In genomic region chr11:15650105-15650938, GRCh38 we compare ENCODE assay signal across 1 cellular context.
TF ChIP-seq lines count a peak whose summit lies in the region.

No MANE protein-coding gene starts in this region.

TF ChIP-seq in HepG2, 621 proteins besides CTCF, POLR2A, EP300 and RAD21 (continued from another document and continues in another):
- TF ChIP-seq ZNF318 (CRISPR knock-in tag; IDR thresholded peaks at IDR 0.05) (no peak), ZNF530 (CRISPR knock-in tag; IDR thresholded peaks at IDR 0.05; ENCODE audit: low read depth) (no peak), ZNF772 (CRISPR knock-in tag; IDR thresholded peaks at IDR 0.05) (peak; percentile 72; the same call in 1 of the 2 replicates), MXD1 (CRISPR knock-in tag; IDR thresholded peaks at IDR 0.05) (peak; percentile 62; the same call in 1 of the 2 replicates), ZNF576 (CRISPR knock-in tag; IDR thresholded peaks at IDR 0.05) (no peak), ZNF780A (CRISPR knock-in tag; IDR thresholded peaks at IDR 0.05) (no peak), ZNF781 (CRISPR knock-in tag; IDR thresholded peaks at IDR 0.05; ENCODE audit: borderline replicate concordance, not compliant biosample characterization) (no peak), PLRG1 (conservative IDR thresholded peaks at IDR 0.05) (no peak), ZNF850 (CRISPR knock-in tag; conservative IDR thresholded peaks at IDR 0.05) (no peak), ATAD3A (CRISPR knock-in tag; IDR thresholded peaks at IDR 0.05) (no peak), ZNF414 (CRISPR knock-in tag; IDR thresholded peaks at IDR 0.05) (peak; percentile 94), ZNF569 (CRISPR knock-in tag; IDR thresholded peaks at IDR 0.05; ENCODE audit: borderline replicate concordance) (no peak), SRY (CRISPR knock-in tag; IDR thresholded peaks at IDR 0.05) (peak; percentile 66; the same call in 1 of the 2 replicates), ISL2 (CRISPR knock-in tag; IDR thresholded peaks at IDR 0.05) (peak; percentile 66), ZNF121 (CRISPR knock-in tag; IDR thresholded peaks at IDR 0.05) (no peak), GATAD1 (CRISPR knock-in tag; IDR thresholded peaks at IDR 0.05) (peak; percentile 57; the same call in 1 of the 2 replicates), NR0B2 (CRISPR knock-in tag; IDR thresholded peaks at IDR 0.05) (no peak), ZBTB49 (CRISPR knock-in tag; IDR thresholded peaks at IDR 0.05; ENCODE audit: borderline replicate concordance) (no peak), NR2F6 (IDR thresholded peaks at IDR 0.05) (no peak), NR2F6 (CRISPR knock-in tag; IDR thresholded peaks at IDR 0.05) (peak; percentile 65; the same call in 1 of the 2 replicates), TOPORS (CRISPR knock-in tag; IDR thresholded peaks at IDR 0.05) (peak; percentile 78), ASH2L (IDR thresholded peaks at IDR 0.05; ENCODE audit: insufficient read length, low read depth, low read length) (no peak), ZNF740 (CRISPR knock-in tag; IDR thresholded peaks at IDR 0.05) (no peak), ZMYM4 (CRISPR knock-in tag; IDR thresholded peaks at IDR 0.05) (peak; percentile 93), ISX (CRISPR knock-in tag; conservative IDR thresholded peaks at IDR 0.05) (no peak), ZSCAN9 (CRISPR knock-in tag; IDR thresholded peaks at IDR 0.05; ENCODE audit: borderline replicate concordance) (no peak), TERF1 (CRISPR knock-in tag; IDR thresholded peaks at IDR 0.05) (no peak), NRL (CRISPR knock-in tag; IDR thresholded peaks at IDR 0.05; ENCODE audit: borderline replicate concordance) (peak; percentile 93), ETV5 (CRISPR knock-in tag; IDR thresholded peaks at IDR 0.05; ENCODE audit: borderline replicate concordance) (peak; percentile 32; the same call in 1 of the 2 replicates), FUBP1 (CRISPR knock-in tag; IDR thresholded peaks at IDR 0.05; ENCODE audit: borderline replicate concordance) (no peak), TCF7L2 (IDR thresholded peaks at IDR 0.05; ENCODE audit: low read depth, low read length) (no peak), AHR (CRISPR knock-in tag; IDR thresholded peaks at IDR 0.05) (peak; percentile 65; the same call in 1 of the 2 replicates), ONECUT2 (CRISPR knock-in tag; IDR thresholded peaks at IDR 0.05) (0 out of 2 replicates have a peak, but pooled peaks have one; percentile 14), ZNF235 (CRISPR knock-in tag; IDR thresholded peaks at IDR 0.05; ENCODE audit: borderline replicate concordance) (no peak), ARID2 (CRISPR knock-in tag; IDR thresholded peaks at IDR 0.05; ENCODE audit: borderline replicate concordance) (peak; percentile 67; the same call in 1 of the 2 replicates), CREB1 (IDR thresholded peaks at IDR 0.05) (no peak), CREB1 (CRISPR knock-in tag; IDR thresholded peaks at IDR 0.05) (no peak), ZNF335 (CRISPR knock-in tag; IDR thresholded peaks at IDR 0.05) (0 out of 2 replicates have a peak, but pooled peaks have one; percentile 63), STAT5B (CRISPR knock-in tag; IDR thresholded peaks at IDR 0.05) (no peak), ZNF256 (CRISPR knock-in tag; conservative IDR thresholded peaks at IDR 0.05) (no peak), MEIS1 (CRISPR knock-in tag; IDR thresholded peaks at IDR 0.05; ENCODE audit: borderline replicate concordance) (no peak), ZNF180 (CRISPR knock-in tag; IDR thresholded peaks at IDR 0.05; ENCODE audit: borderline replicate concordance, low read depth) (no peak), AFF4 (CRISPR knock-in tag; IDR thresholded peaks at IDR 0.05) (no peak), RORA (CRISPR knock-in tag; IDR thresholded peaks at IDR 0.05) (no peak), CREBL2 (CRISPR knock-in tag; IDR thresholded peaks at IDR 0.05; ENCODE audit: borderline replicate concordance) (no peak)
